Comparison of ENCODE assay signal across 8 cellular contexts in the genomic region with DNA sequence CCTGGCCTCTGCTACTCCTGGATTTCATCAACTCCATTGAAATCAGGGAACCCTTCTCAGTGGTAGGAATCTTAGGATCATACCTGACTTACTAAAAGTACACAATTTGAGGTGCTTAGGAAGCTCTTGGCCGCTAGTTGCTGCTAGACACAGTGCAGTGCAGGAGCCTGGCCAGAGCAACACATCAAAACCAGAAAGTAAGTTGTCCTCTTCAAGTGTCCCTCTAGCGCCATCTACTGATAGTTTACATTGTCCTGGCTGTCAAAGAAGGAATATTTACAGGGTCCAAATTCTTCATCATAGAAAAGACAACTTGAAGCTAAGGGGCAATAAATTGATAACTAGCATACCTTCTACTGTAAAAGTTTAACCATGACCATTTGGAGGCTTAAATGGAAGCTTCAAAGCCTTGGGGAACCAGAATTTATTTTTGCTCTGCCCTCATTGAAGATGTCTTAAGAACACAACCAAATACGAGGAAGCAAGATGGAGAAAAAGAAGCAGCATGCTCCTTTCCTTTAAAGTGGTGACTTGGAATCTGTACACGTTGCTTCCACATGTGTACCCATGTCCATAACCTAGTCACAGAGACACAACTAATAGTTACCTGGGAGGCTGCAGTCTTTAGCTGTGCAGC.
A peak's percentile ranks its signal among the peaks of the same experiment; 100 is the strongest.
DNase-seq lines count a peak whose midpoint lies in the region; ATAC-seq and TF ChIP-seq lines count a peak whose summit lies in the region.

No MANE protein-coding gene starts in this region.

- no peak overlapping the region for H3K27ac ChIP-seq in RWPE1
- no peak overlapping the region for H3K27ac ChIP-seq in epithelial cell of prostate
- H3K27ac ChIP-seq in suprapubic skin: no peak overlapping the region

- POLR2A ChIA-PET in RWPE1 (lab: Yijun Ruan, JAX; ENCODE audit: low non-redundant PET): no interaction called here

- H3K9me3 ChIP-seq in suprapubic skin: no peaks in the 10 kb centered on the region

- H3K36me3 ChIP-seq in suprapubic skin: no peaks in the 10 kb centered on the region

- CTCF ChIA-PET in RWPE1 (lab: Yijun Ruan, JAX): interaction anchor here (0.5 to 1.5 kb wide), 15 partner anchors 8 to 820 kb away, joined by 3 to 9 read pairs (median 3); no protein-coding TSS in a partner anchor

- H3K27me3 ChIP-seq in suprapubic skin: no peaks in the 10 kb centered on the region

- DNase-seq in ACHN (peak; percentile 89), MV-4-11 (lab: John Stamatoyannopoulos, UW) (peak; percentile 79), RWPE1 (ENCODE audit: low spot score) (peak; percentile 59), epithelial cell of prostate (ENCODE audit: low read depth, low spot score) (peak; percentile 54), mucosa of gallbladder (ENCODE audit: low spot score) (peak; percentile 59), suprapubic skin (ENCODE audit: low spot score in 2 of 2) (no peak)

- peak; percentile 95 for ATAC-seq in GM18499 (IDR thresholded peaks at IDR 0.05; ENCODE audit: insufficient read depth, unreplicated experiment)
- peak; percentile 99 for ATAC-seq in HG02759 (IDR thresholded peaks at IDR 0.05; ENCODE audit: unreplicated experiment)

- in situ Hi-C loops in ACHN (cut with HindIII; ENCODE audit: low pct_ligation_motif_present, low pct_unique_long_range_greater_than_20kb, low sequenced_read_pairs): no loop called here

- H3K4me3 ChIP-seq in suprapubic skin: no peak overlapping the region

- H3K4me1 ChIP-seq in suprapubic skin: no peaks in the 10 kb centered on the region

- no peak for TF ChIP-seq EP300 in suprapubic skin (IDR thresholded peaks at IDR 0.05)

- WGBS in suprapubic skin: 15% methylated on average over 4 of the region's 4 CpGs

- TF ChIP-seq CTCF in RWPE1 (conservative IDR thresholded peaks at IDR 0.05; ENCODE audit: low read depth) (peak; percentile 76), suprapubic skin (IDR thresholded peaks at IDR 0.05) (peak in 1 of 2 donors; percentile 44)

- TF ChIP-seq POLR2A in suprapubic skin (IDR thresholded peaks at IDR 0.05): no peak

Comparison
In these comparisons a context has a peak if more than half of its experiments do, and no peak if none do; other contexts are left out.
1. DNase-seq: peak in ACHN (single experiment), MV-4-11 (single experiment), RWPE1 (single experiment), epithelial cell of prostate (single experiment) and mucosa of gallbladder (single experiment); none in suprapubic skin (0 of 2).